Comparison of ENCODE assay signal across 1 cellular context in genomic region chr17:41738077-41738800, GRCh38.
TF ChIP-seq lines count a peak whose summit lies in the region.

No MANE protein-coding gene starts in this region.

TF ChIP-seq in K562, 482 proteins besides CTCF, POLR2A, EP300 and RAD21 (continued from another document):
- TF ChIP-seq CHAMP1 (IDR thresholded peaks at IDR 0.05) (no peak), ZSCAN32 (CRISPR knock-in tag; IDR thresholded peaks at IDR 0.05) (no peak), TCF3 (CRISPR knock-in tag; IDR thresholded peaks at IDR 0.05) (no peak), ZBTB7A (IDR thresholded peaks at IDR 0.05; ENCODE audit: borderline replicate concordance, control insufficient read depth, low read depth, low read length) (peak; percentile 61; the same call in 1 of the 2 replicates), SRSF1 (IDR thresholded peaks at IDR 0.05; ENCODE audit: low read depth, low read length) (no peak), TAF9B (IDR thresholded peaks at IDR 0.05; ENCODE audit: partially characterized antibody) (no peak), NCOR1 (IDR thresholded peaks at IDR 0.05) (no peak), ZNF143 (CRISPR knock-in tag; IDR thresholded peaks at IDR 0.05) (no peak), KDM5B (IDR thresholded peaks at IDR 0.05; ENCODE audit: insufficient replicate concordance, low read depth, low read length) (no peak), E2F1 (CRISPR knock-in tag; IDR thresholded peaks at IDR 0.05) (no peak), ZNF589 (CRISPR knock-in tag; IDR thresholded peaks at IDR 0.05; ENCODE audit: low read depth) (peak; percentile 85), ZKSCAN1 (IDR thresholded peaks at IDR 0.05; ENCODE audit: low read depth, low read length) (no peak), RBM22 (IDR thresholded peaks at IDR 0.05; ENCODE audit: low read depth, low read length, poor library complexity, severe bottlenecking) (no peak), ZNF785 (CRISPR knock-in tag; IDR thresholded peaks at IDR 0.05) (no peak), ATF3 (IDR thresholded peaks at IDR 0.05) (no peak), ATF3 (CRISPR knock-in tag; conservative IDR thresholded peaks at IDR 0.05) (no peak), ID3 (CRISPR knock-in tag; IDR thresholded peaks at IDR 0.05) (no peak), ID3 (tag; IDR thresholded peaks at IDR 0.05) (peak; percentile 77; the same call in 1 of the 2 replicates), IRF9 (tag; IDR thresholded peaks at IDR 0.05) (no peak), POLR3A (IDR thresholded peaks at IDR 0.05; ENCODE audit: borderline replicate concordance, extremely low read depth, insufficient read depth, insufficient read length) (no peak), FOXJ2 (tag; IDR thresholded peaks at IDR 0.05) (no peak), CREM (IDR thresholded peaks at IDR 0.05; ENCODE audit: low read depth) (peak; percentile 68), ZNF239 (CRISPR knock-in tag; IDR thresholded peaks at IDR 0.05) (peak; percentile 80), TEAD1 (CRISPR knock-in tag; IDR thresholded peaks at IDR 0.05) (peak in 1 of 2 experiments; percentile 90; a peak in 2 of 4 replicates), MTA3 (IDR thresholded peaks at IDR 0.05; ENCODE audit: borderline replicate concordance) (no peak), FOXA1 (IDR thresholded peaks at IDR 0.05; ENCODE audit: borderline replicate concordance) (no peak)
TF ChIP-seq in K562: peak in this region for 107.
